11 cellular contexts compared by ENCODE assay signal in the genomic region with DNA sequence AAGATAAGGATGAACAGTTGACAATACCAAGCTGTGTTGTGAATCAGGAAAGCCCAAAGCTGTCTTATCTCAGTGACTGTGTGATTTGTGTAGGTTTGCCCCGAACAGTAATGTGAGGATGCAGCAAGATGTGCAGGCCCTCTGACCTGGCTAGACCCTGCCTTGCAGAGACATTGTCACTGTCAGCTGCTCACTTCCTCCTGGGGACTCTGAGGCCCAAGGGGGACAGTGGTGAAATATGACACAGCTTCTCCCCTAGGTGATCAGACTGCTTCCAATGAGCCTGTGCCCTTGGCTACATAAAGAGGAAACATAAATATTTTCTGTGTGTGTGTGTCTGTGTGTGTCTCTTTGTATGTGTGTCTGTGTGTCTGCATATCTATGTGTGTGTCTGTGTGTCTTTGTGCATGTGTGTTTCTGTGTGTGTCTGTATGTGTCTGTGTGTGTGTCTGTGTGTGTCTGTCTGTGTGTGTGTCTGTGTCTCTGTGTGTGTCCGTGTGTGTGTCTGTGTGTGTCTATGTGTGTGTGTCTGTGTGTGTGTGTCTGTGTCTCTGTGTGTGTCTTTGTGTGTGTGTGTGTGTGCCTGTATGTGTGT. TPM values are rescaled to one million over a fixed set of nuclear protein-coding genes. Genes with fewer than 3 reads are reported as not detected.
DNase-seq lines count a peak whose midpoint lies in the region; ATAC-seq, FAIRE-seq and TF ChIP-seq lines count a peak whose summit lies in the region.
"Had no signal": no experiment of that assay in that cellular context is flagged by ENCODE, and none has a peak within 500 bp of the region (broad histone marks: within the 10 kb centered on the region; RNA-seq: fewer than 3 reads in every experiment).

No MANE protein-coding gene starts in this region.

- DNase-seq in H1 (ENCODE audit: low read depth in 1 of 2, low spot score in 2 of 2), result no peak
- no peak for DNase-seq in NCI-H2029 (lab: John Stamatoyannopoulos, UW)
- no peak for DNase-seq in activated naive CD4-positive, alpha-beta T cell treated with anti-CD3 and anti-CD28 coated beads, Interleukin-2, amount 50 U/mL, for 16 hours
- no peak for DNase-seq in stimulated activated CD4-positive, alpha-beta T cell treated with anti-CD3 and anti-CD28 coated beads, Interleukin-2, amount 100 ng/mL, for 24 hours
- DNase-seq in D341Med (ENCODE audit: low spot score), result no peak
- DNase-seq: activated CD4-positive, alpha-beta memory T cell treated with anti-CD3 and anti-CD28 coated beads, Interleukin-2, amount 10 ng/mL, durations not matched to agents 7 days and 5 days; EL; left colon had no signal

- CTCF ChIA-PET in H1 (lab: Charles Lee; ENCODE audit: partially characterized antibody), result interaction anchor here (0.9 to 1.8 kb wide), 4 partner anchors 22 to 67 kb away, joined by 4 to 6 read pairs (median 5); a partner anchor contains a TSS

- FAIRE-seq in H1 (lab: Jason Lieb, UNC), result no peak

- POLR2A ChIA-PET in H1 (lab: Charles Lee; ENCODE audit: partially characterized antibody), result no interaction called here

- H3K27me3 ChIP-seq in H1 (replicated peaks in 1 of 4; ENCODE audit: control insufficient read depth in 3 of 4, extremely low read depth in 1 of 4, insufficient read depth in 3 of 4, low read length in 3 of 4), result no peaks in the 10 kb centered on the region

- no peaks in the 10 kb centered on the region for H3K79me1 ChIP-seq in H1 (ENCODE audit: low read depth, low read length)

- no peak for TF ChIP-seq POLR2A in H1 (IDR thresholded peaks at IDR 0.05; ENCODE audit: control extremely low read depth in 1 of 2, low read depth in 2 of 2, low read length in 2 of 2)

- H3K4me3 ChIP-seq in H1 (ENCODE audit: extremely low read depth in 1 of 4, insufficient read depth in 2 of 4, low read depth in 3 of 4, low read length in 4 of 4), result no peak overlapping the region

- H4K91ac ChIP-seq in H1 (replicated peaks; ENCODE audit: insufficient read length, low read length), result no peak overlapping the region

- no peak overlapping the region; the same call in 1 of the 2 replicates for H4K8ac ChIP-seq in H1 (ENCODE audit: extremely low read depth, insufficient read depth, low read length)

- H3K4me1 ChIP-seq in H1 (replicated peaks in 1 of 4; ENCODE audit: control insufficient read depth in 3 of 4, insufficient read depth in 4 of 4, low read length in 3 of 4), result no peaks in the 10 kb centered on the region

- no peak for TF ChIP-seq CTCF in H1 (IDR thresholded peaks at IDR 0.05; ENCODE audit: control extremely low read depth in 1 of 3, insufficient read depth in 1 of 3, low read depth in 1 of 3, low read length in 3 of 3)

- no peaks in the 10 kb centered on the region for H4K20me1 ChIP-seq in H1 (replicated peaks in 1 of 2; ENCODE audit: control insufficient read depth in 1 of 2, insufficient read depth in 2 of 2, low read length in 2 of 2)

- no peaks in the 10 kb centered on the region for H3K36me3 ChIP-seq in H1 (ENCODE audit: control insufficient read depth in 2 of 4, insufficient read depth in 4 of 4, low read length in 3 of 4)

- TF ChIP-seq EP300 in H1 (IDR thresholded peaks at IDR 0.05; ENCODE audit: borderline replicate concordance in 1 of 2, low read depth in 2 of 2, low read length in 2 of 2), result no peak

- no peak overlapping the region for H3K14ac ChIP-seq in H1 (ENCODE audit: insufficient read length)

- no peaks in the 10 kb centered on the region for H3K79me2 ChIP-seq in H1 (ENCODE audit: control insufficient read depth in 1 of 2, insufficient read depth in 2 of 2, low read length in 2 of 2)

- H2AK5ac ChIP-seq in H1 (ENCODE audit: low read depth, low read length), result peak overlapping the region; percentile 75; the same call in 1 of the 2 replicates

- 0 out of 2 replicates have a peak overlapping the region, but pooled peaks have one; percentile 44 for H2BK20ac ChIP-seq in H1 (ENCODE audit: low read length)

- H4K5ac ChIP-seq in H1 (ENCODE audit: insufficient read length, low read depth, low read length), result no peak overlapping the region

- H3K4me2 ChIP-seq in H1 (ENCODE audit: insufficient read depth in 1 of 2, low read depth in 2 of 2, low read length in 2 of 2), result no peak overlapping the region

- no peak overlapping the region for H2BK12ac ChIP-seq in H1 (ENCODE audit: low read depth, low read length)

- H2BK5ac ChIP-seq in H1 (ENCODE audit: low read depth, low read length), result no peak overlapping the region

- no peak overlapping the region for H3K23ac ChIP-seq in H1 (ENCODE audit: insufficient read length)

- no peak overlapping the region for H3K18ac ChIP-seq in H1 (ENCODE audit: extremely low read depth, low read length)

- peaks cover 8% of the 10 kb centered on the region; the same call in 1 of the 2 replicates for H3K23me2 ChIP-seq in H1 (ENCODE audit: low read depth, low read length)

- no peak overlapping the region for H3K9ac ChIP-seq in H1 (replicated peaks in 1 of 4; ENCODE audit: extremely low read depth in 1 of 4, low read depth in 3 of 4, low read length in 3 of 4)

- TF ChIP-seq RAD21 in H1 (IDR thresholded peaks at IDR 0.05 in 1 of 2, conservative IDR thresholded peaks at IDR 0.05 in 1 of 2; ENCODE audit: low read depth in 2 of 2, low read length in 2 of 2), result no peak

- ATAC-seq in GM18502 (IDR thresholded peaks at IDR 0.05; ENCODE audit: poor library complexity, unreplicated experiment), result peak; percentile 81
- peak; percentile 72 for ATAC-seq in GM21576 (IDR thresholded peaks at IDR 0.05; ENCODE audit: unreplicated experiment)
- ATAC-seq in HG03460 (IDR thresholded peaks at IDR 0.05; ENCODE audit: unreplicated experiment), result peak; percentile 71
- ATAC-seq: left colon had no signal

- H3K56ac ChIP-seq in H1 (replicated peaks; ENCODE audit: insufficient read length, low read depth, low read length), result no peak overlapping the region

- no peak overlapping the region for H2BK120ac ChIP-seq in H1 (replicated peaks; ENCODE audit: low read depth, low read length)

- WGBS in H1 (ENCODE audit: extremely low coverage in 1 of 2, insufficient coverage in 1 of 2, insufficient read length in 1 of 2, insufficient replicate concordance in 2 of 2, low coverage in 1 of 2, low lambda C conversion rate in 2 of 2, missing lambda C conversion rate in 1 of 2), 2 experiments, result 88% methylated on average over 2 of the region's 2 CpGs; no CpG with 5 or more reads in 1 of the 2 experiments

- no peaks in the 10 kb centered on the region for H3K9me3 ChIP-seq in H1 (ENCODE audit: insufficient read depth in 2 of 2, low read depth in 1 of 2, low read length in 1 of 2)

- H3K4ac ChIP-seq in H1 (replicated peaks; ENCODE audit: insufficient read length, low read depth, low read length), result no peak overlapping the region

- no peak overlapping the region for H2BK15ac ChIP-seq in H1 (ENCODE audit: low read length)

- H2AFZ ChIP-seq in H1 (ENCODE audit: low read length), result no peak overlapping the region

- no peak overlapping the region for H3K27ac ChIP-seq in H1 (ENCODE audit: low read depth, low read length)

TF ChIP-seq in H1, 55 proteins besides CTCF, POLR2A, EP300 and RAD21 (continues in another document):
- TF ChIP-seq PHF8 (conservative IDR thresholded peaks at IDR 0.05; ENCODE audit: low read depth, low read length), result no peak
- TF ChIP-seq, protein P1, sequence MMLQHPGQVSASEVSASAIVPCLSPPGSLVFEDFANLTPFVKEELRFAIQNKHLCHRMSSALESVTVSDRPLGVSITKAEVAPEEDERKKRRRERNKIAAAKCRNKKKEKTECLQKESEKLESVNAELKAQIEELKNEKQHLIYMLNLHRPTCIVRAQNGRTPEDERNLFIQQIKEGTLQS (IDR thresholded peaks at IDR 0.05; ENCODE audit: insufficient read depth, low read depth, low read length), result no peak
- no peak for TF ChIP-seq SIN3A (conservative IDR thresholded peaks at IDR 0.05 in 1 of 2, IDR thresholded peaks at IDR 0.05 in 1 of 2; ENCODE audit: low read depth in 1 of 2, low read length in 2 of 2)
- no peak for TF ChIP-seq SUZ12 (IDR thresholded peaks at IDR 0.05; ENCODE audit: low read length)
- TF ChIP-seq POU5F1 (IDR thresholded peaks at IDR 0.05; ENCODE audit: low read depth, low read length), result no peak
- no peak for TF ChIP-seq GABPA (IDR thresholded peaks at IDR 0.05; ENCODE audit: borderline replicate concordance, insufficient read depth, low read length)
- TF ChIP-seq BCL11A (IDR thresholded peaks at IDR 0.05; ENCODE audit: low read depth in 2 of 2, low read length in 2 of 2), result no peak
- TF ChIP-seq, protein P2, sequence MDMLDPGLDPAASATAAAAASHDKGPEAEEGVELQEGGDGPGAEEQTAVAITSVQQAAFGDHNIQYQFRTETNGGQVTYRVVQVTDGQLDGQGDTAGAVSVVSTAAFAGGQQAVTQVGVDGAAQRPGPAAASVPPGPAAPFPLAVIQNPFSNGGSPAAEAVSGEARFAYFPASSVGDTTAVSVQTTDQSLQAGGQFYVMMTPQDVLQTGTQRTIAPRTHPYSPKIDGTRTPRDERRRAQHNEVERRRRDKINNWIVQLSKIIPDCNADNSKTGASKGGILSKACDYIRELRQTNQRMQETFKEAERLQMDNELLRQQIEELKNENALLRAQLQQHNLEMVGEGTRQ (IDR thresholded peaks at IDR 0.05; ENCODE audit: low read length), result no peak
- TF ChIP-seq RNF2 (IDR thresholded peaks at IDR 0.05; ENCODE audit: borderline replicate concordance, low read depth, low read length, missing control alignments, poor library complexity, severe bottlenecking), result no peak
- TF ChIP-seq, protein P3, sequence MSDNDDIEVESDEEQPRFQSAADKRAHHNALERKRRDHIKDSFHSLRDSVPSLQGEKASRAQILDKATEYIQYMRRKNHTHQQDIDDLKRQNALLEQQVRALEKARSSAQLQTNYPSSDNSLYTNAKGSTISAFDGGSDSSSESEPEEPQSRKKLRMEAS (IDR thresholded peaks at IDR 0.05), result no peak
- no peak for TF ChIP-seq SP2 (IDR thresholded peaks at IDR 0.05; ENCODE audit: low read length)
- TF ChIP-seq RFX5 (IDR thresholded peaks at IDR 0.05; ENCODE audit: borderline replicate concordance, low read depth, low read length), result no peak
- no peak for TF ChIP-seq RBBP5 (IDR thresholded peaks at IDR 0.05; ENCODE audit: borderline replicate concordance, low read depth, low read length)

RNA-seq across cellular contexts. Expression of a gene that starts 21.7 kb away (rescaled TPM):
- 3.4 and 3.6 TPM in 2 replicates for total RNA-seq in H1 (2021; fragmentation: NEBNext Ultra II Directional; extraction: Animal tissue kit (Norgen Biotek cat#: 25700))
- polyA plus RNA-seq in H1 (2011; rRNA removed), result 1.2 and 1.9 TPM in 2 replicates
- polyA plus RNA-seq in H1 (2011; cell fraction: cytosol; rRNA removed), result 1.2 TPM
- 3.1 TPM for polyA plus RNA-seq in H1 (2011; cell fraction: nucleus; rRNA removed)
- polyA plus RNA-seq in H1 (2012, experiment 1 of 2), result 1.8 to 2.6 TPM (median 1.9 TPM) in 4 replicates
- polyA plus RNA-seq in H1 (2012, experiment 2 of 2), result 0.97 TPM
- polyA plus RNA-seq in H1 (2013, experiment 1 of 2), result 1.5 TPM
- polyA plus RNA-seq in H1 (2013, experiment 2 of 2), result 1.3 TPM
- 1.5 and 2.1 TPM in 2 replicates for polyA minus RNA-seq in H1 (2011; rRNA and poly(A)+ RNA removed)
- 2.3 TPM for polyA minus RNA-seq in H1 (2011; cell fraction: cytosol; rRNA and poly(A)+ RNA removed)
- polyA minus RNA-seq in H1 (2011; cell fraction: nucleus; rRNA and poly(A)+ RNA removed), result 3.8 TPM
